Comparison of ENCODE assay signal across 24 cellular contexts in genomic region chr4:7694256-7694775, GRCh38.
"Had no signal": no experiment of that assay in that cellular context is flagged by ENCODE, and none has a peak within 500 bp of the region (broad histone marks: within the 10 kb centered on the region; RNA-seq: fewer than 3 reads in every experiment).

No MANE protein-coding gene starts in this region.

- H3K27ac ChIP-seq: body of pancreas, Peyer's patch, RWPE1, VCaP had no signal

- H3K36me3 ChIP-seq: Peyer's patch had no signal

- H3K4me1 ChIP-seq: body of pancreas, Peyer's patch had no signal

- H3K27me3 ChIP-seq: body of pancreas, Peyer's patch had no signal

- H3K9me3 Mint-ChIP-seq: activated CD4-positive, alpha-beta memory T cell treated with anti-CD3 and anti-CD28 coated beads for 36 hours; activated CD4-positive, alpha-beta T cell treated with anti-CD3 and anti-CD28 coated beads, Interleukin-2, amount 10 ng/mL, durations not matched to agents 7 days and 5 days; activated naive CD4-positive, alpha-beta T cell treated with anti-CD3 and anti-CD28 coated beads, Interleukin-2, amount 10 ng/mL, durations not matched to agents 7 days and 5 days; activated naive CD8-positive, alpha-beta T cell treated with anti-CD3 and anti-CD28 coated beads for 36 hours had no signal

- H3K4me3 Mint-ChIP-seq: activated CD4-positive, alpha-beta memory T cell treated with anti-CD3 and anti-CD28 coated beads for 36 hours; activated CD4-positive, alpha-beta T cell treated with anti-CD3 and anti-CD28 coated beads, Interleukin-2, amount 10 ng/mL, durations not matched to agents 7 days and 5 days; activated naive CD4-positive, alpha-beta T cell treated with anti-CD3 and anti-CD28 coated beads, Interleukin-2, amount 10 ng/mL, durations not matched to agents 7 days and 5 days; activated naive CD8-positive, alpha-beta T cell treated with anti-CD3 and anti-CD28 coated beads for 36 hours; activated T-helper 17 cell treated with anti-CD3 and anti-CD28 coated beads, Interleukin-2, amount 50 U/mL, for 72 hours; T-helper 17 cell had no signal

- H3K4me1 Mint-ChIP-seq: activated CD4-positive, alpha-beta T cell treated with anti-CD3 and anti-CD28 coated beads, Interleukin-2, amount 10 ng/mL, durations not matched to agents 7 days and 5 days; activated naive CD4-positive, alpha-beta T cell treated with anti-CD3 and anti-CD28 coated beads, Interleukin-2, amount 10 ng/mL, durations not matched to agents 7 days and 5 days; activated naive CD8-positive, alpha-beta T cell treated with anti-CD3 and anti-CD28 coated beads for 36 hours had no signal

- H3K4me3 ChIP-seq: body of pancreas, Peyer's patch had no signal

- H3K27ac Mint-ChIP-seq: activated CD4-positive, alpha-beta memory T cell treated with anti-CD3 and anti-CD28 coated beads for 36 hours; activated CD4-positive, alpha-beta T cell treated with anti-CD3 and anti-CD28 coated beads, Interleukin-2, amount 10 ng/mL, durations not matched to agents 7 days and 5 days; activated naive CD4-positive, alpha-beta T cell treated with anti-CD3 and anti-CD28 coated beads, Interleukin-2, amount 10 ng/mL, durations not matched to agents 7 days and 5 days; activated naive CD8-positive, alpha-beta T cell treated with anti-CD3 and anti-CD28 coated beads for 36 hours; activated T-helper 17 cell treated with anti-CD3 and anti-CD28 coated beads, Interleukin-2, amount 50 U/mL, for 72 hours; T-helper 17 cell had no signal

- H3K9me3 ChIP-seq: body of pancreas, Peyer's patch had no signal

- H3K27me3 Mint-ChIP-seq: activated CD4-positive, alpha-beta T cell treated with anti-CD3 and anti-CD28 coated beads, Interleukin-2, amount 10 ng/mL, durations not matched to agents 7 days and 5 days; activated naive CD8-positive, alpha-beta T cell treated with anti-CD3 and anti-CD28 coated beads for 36 hours had no signal

- ATAC-seq: activated T-helper 17 cell treated with anti-CD3 and anti-CD28 coated beads, Interleukin-2, amount 50 U/mL, for 72 hours; body of pancreas; T-helper 17 cell had no signal

- H3K36me3 Mint-ChIP-seq: activated CD4-positive, alpha-beta memory T cell treated with anti-CD3 and anti-CD28 coated beads for 36 hours; activated naive CD4-positive, alpha-beta T cell treated with anti-CD3 and anti-CD28 coated beads, Interleukin-2, amount 10 ng/mL, durations not matched to agents 7 days and 5 days; activated naive CD8-positive, alpha-beta T cell treated with anti-CD3 and anti-CD28 coated beads for 36 hours had no signal

- DNase-seq: activated CD4-positive, alpha-beta memory T cell treated with anti-CD3 and anti-CD28 coated beads for 36 hours; activated CD4-positive, alpha-beta T cell treated with anti-CD3 and anti-CD28 coated beads, Interleukin-2, amount 10 ng/mL, durations not matched to agents 7 days and 5 days; activated CD4-positive, CD25-positive, alpha-beta regulatory T cell; activated CD8-positive, alpha-beta memory T cell treated with anti-CD3 and anti-CD28 coated beads for 24 hours; activated gamma-delta T cell treated with Interleukin-2 at 50 U/mL for 16 hours; activated naive CD4-positive, alpha-beta T cell treated with anti-CD3 and anti-CD28 coated beads, Interleukin-2, amount 10 ng/mL, durations not matched to agents 7 days and 5 days; activated naive CD8-positive, alpha-beta T cell treated with anti-CD3 and anti-CD28 coated beads for 36 hours; activated T-cell treated with anti-CD3 and anti-CD28 coated beads, Interleukin-2, amount 50 U/mL, for 48 hours; aorta; body of pancreas; KBM-7; NCI-H1092; NCI-H1417; NCI-H1930; NCI-H345; NCI-H510A; NCI-H526 treated with DMSO at 0.1 percent for 48 hours; Peyer's patch; SHP77; T-helper 17 cell; T-helper 9 cell had no signal
